Comparison of ENCODE assay signal across 10 cellular contexts in the genomic region with DNA sequence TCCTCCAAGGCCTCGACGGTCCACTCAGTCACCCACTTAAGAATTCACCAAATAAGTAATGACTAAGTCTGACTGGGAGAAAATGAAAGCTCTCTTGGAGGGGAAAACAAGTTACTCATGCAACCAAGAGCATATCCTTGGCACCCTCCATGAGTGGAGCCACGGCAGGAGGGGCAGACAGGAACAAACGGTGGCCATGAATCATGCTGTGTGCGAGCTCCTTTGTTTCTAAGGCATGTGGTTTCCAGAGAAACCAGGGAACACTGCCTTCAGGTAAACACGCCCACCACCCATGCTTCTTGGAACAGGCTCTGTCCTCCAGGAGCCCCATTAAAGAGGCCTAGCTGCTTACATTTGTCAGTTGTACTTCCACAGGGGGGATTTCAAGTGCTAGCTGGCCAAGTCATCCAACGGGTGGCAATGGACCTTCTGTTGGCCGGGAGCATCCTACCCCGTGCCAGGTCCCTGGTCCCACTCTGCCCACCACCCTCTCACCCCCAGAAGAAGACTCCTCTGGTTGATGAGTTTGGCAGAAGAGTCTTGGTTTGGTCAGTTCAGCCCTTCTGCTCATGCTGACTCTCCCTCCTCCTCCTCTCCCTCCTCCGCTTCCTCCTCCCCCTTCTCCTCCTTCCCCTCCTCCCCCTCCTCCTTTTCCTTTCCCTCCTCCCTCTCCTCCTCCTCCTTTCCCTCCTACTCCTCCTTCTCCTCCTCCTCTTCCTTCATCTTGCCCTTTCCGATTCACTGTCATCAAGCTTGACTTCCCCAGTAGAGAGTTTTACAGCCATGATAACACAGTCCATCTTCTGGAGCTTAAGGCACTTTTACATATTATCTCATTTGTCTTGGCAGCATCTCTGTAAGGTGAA.
DNase-seq lines count a peak whose midpoint lies in the region; ATAC-seq and TF ChIP-seq lines count a peak whose summit lies in the region.
"Had no signal": no experiment of that assay in that cellular context is flagged by ENCODE, and none has a peak within 500 bp of the region (broad histone marks: within the 10 kb centered on the region; RNA-seq: fewer than 3 reads in every experiment).

No MANE protein-coding gene starts in this region.

- H3K9me3 ChIP-seq in Panc1 (ENCODE audit: control insufficient read depth, insufficient read depth, low read depth, low read length) (no peaks in the 10 kb centered on the region), fibroblast of lung (ENCODE audit: control insufficient read depth, insufficient read depth, low read depth, low read length) (no peaks in the 10 kb centered on the region), right atrium auricular region (no peaks in the 10 kb centered on the region)

- no peak for TF ChIP-seq CTCF in Panc1 (IDR thresholded peaks at IDR 0.05)
- no peak for TF ChIP-seq CTCF in fibroblast of lung (conservative IDR thresholded peaks at IDR 0.05 in 1 of 2, IDR thresholded peaks at IDR 0.05 in 1 of 2; ENCODE audit: low read depth in 1 of 2, low read length in 2 of 2)
- TF ChIP-seq CTCF in right atrium auricular region (IDR thresholded peaks at IDR 0.05) = no peak

- ATAC-seq in Panc1 (peak; percentile 61; the same call in 1 of the 2 replicates), GM19324 (IDR thresholded peaks at IDR 0.05; ENCODE audit: low FRiP score, unreplicated experiment) (no peak)

- CTCF ChIA-PET in Panc1 (lab: Charles Lee) = interaction anchor here (0.6 kb wide), 1 partner anchor 359 kb away, joined by 3 read pairs; no protein-coding TSS in a partner anchor

- no peaks in the 10 kb centered on the region for H3K36me3 ChIP-seq in Panc1 (ENCODE audit: control insufficient read depth, insufficient read depth, low read length)
- H3K36me3 ChIP-seq in fibroblast of lung (ENCODE audit: control insufficient read depth, insufficient read depth, low read length) = no peaks in the 10 kb centered on the region
- H3K36me3 ChIP-seq in right atrium auricular region = no peaks in the 10 kb centered on the region

- POLR2A ChIA-PET in Panc1 (lab: Charles Lee) = no interaction called here

- H2AFZ ChIP-seq in fibroblast of lung (ENCODE audit: low read length) = no peak overlapping the region

- no peaks in the 10 kb centered on the region for H4K20me1 ChIP-seq in fibroblast of lung (ENCODE audit: control insufficient read depth, extremely low read depth, insufficient read depth, low read length)

- H3K79me2 ChIP-seq in fibroblast of lung (ENCODE audit: control insufficient read depth, insufficient read depth, low read length) = no peaks in the 10 kb centered on the region

- no peaks in the 10 kb centered on the region for H3K27me3 ChIP-seq in Panc1 (ENCODE audit: control insufficient read depth, insufficient read depth, low read length)
- no peaks in the 10 kb centered on the region for H3K27me3 ChIP-seq in fibroblast of lung (ENCODE audit: control insufficient read depth, insufficient read depth, low read length)
- no peaks in the 10 kb centered on the region for H3K27me3 ChIP-seq in right atrium auricular region

- no TSS peak for BruUV-seq in Panc1 (replicated peaks; lab: Mats Ljungman, UMichigan)

- no peak overlapping the region for H3K9ac ChIP-seq in fibroblast of lung (ENCODE audit: insufficient read depth, low read length)

- DNase-seq in NCI-H2081 (lab: John Stamatoyannopoulos, UW) (peak; percentile 17 to 48), NCI-H2081 treated with DMSO at 0.1 percent for 48 hours (lab: John Stamatoyannopoulos, UW) (no peak), Panc1 (ENCODE audit: low read depth, low spot score) (no peak), fibroblast of lung (ENCODE audit: low read depth in 2 of 2) (peak; percentile 53 to 99), smooth muscle cell of the brain vasculature (ENCODE audit: low read depth, low spot score) (peak; percentile 9), Kasumi-1 (lab: John Stamatoyannopoulos, UW) (no peak), right atrium auricular region (ENCODE audit: low spot score) (no peak)
- DNase-seq: AML-193, NCI-H1930 had no signal

- no peak overlapping the region for H3K27ac ChIP-seq in Panc1 (ENCODE audit: low read length)
- H3K27ac ChIP-seq in fibroblast of lung (ENCODE audit: insufficient read depth, low read length) = peak overlapping the region; percentile 43
- H3K27ac ChIP-seq in right atrium auricular region = no peak overlapping the region

- intact Hi-C loops in Panc1 (cut with micrococcal nuclease; ENCODE audit: unreplicated experiment) = loop anchor here (1.0 kb wide), 1 partner anchor 13 kb away; no protein-coding TSS in a partner anchor

- peak overlapping the region; percentile 15 for H3K4me2 ChIP-seq in fibroblast of lung (ENCODE audit: extremely low read depth, insufficient read depth, low read length)

- H3K4me1 ChIP-seq in Panc1 (ENCODE audit: control insufficient read depth, insufficient read depth, low read length) (no peaks in the 10 kb centered on the region; the same call in 1 of the 2 replicates), fibroblast of lung (ENCODE audit: control insufficient read depth, extremely low read depth, insufficient read depth, low read length) (peaks cover 2% of the 10 kb centered on the region), right atrium auricular region (no peaks in the 10 kb centered on the region)

- in situ Hi-C loops in Panc1 (cut with HindIII; ENCODE audit: low pct_unique_long_range_greater_than_20kb, low sequenced_read_pairs) = no loop called here

- H3K4me3 ChIP-seq in Panc1 (ENCODE audit: low read depth in 2 of 2, low read length in 2 of 2) = no peak overlapping the region
- no peak overlapping the region for H3K4me3 ChIP-seq in fibroblast of lung (replicated peaks in 1 of 4; ENCODE audit: control extremely low read depth in 1 of 4, insufficient read depth in 1 of 4, low read depth in 3 of 4, low read length in 4 of 4)
- no peak overlapping the region for H3K4me3 ChIP-seq in right atrium auricular region

Comparison
In these comparisons a context has a peak if more than half of its experiments do, and no peak if none do; other contexts are left out.
1. DNase-seq: peak in NCI-H2081 (2 of 2), fibroblast of lung (2 of 2) and smooth muscle cell of the brain vasculature (single experiment); none in NCI-H2081 treated with DMSO at 0.1 percent for 48 hours (single experiment), Panc1 (single experiment), Kasumi-1 (0 of 2) and right atrium auricular region (single experiment).